ENCODE assay signal across 7 cellular contexts in the genomic region with DNA sequence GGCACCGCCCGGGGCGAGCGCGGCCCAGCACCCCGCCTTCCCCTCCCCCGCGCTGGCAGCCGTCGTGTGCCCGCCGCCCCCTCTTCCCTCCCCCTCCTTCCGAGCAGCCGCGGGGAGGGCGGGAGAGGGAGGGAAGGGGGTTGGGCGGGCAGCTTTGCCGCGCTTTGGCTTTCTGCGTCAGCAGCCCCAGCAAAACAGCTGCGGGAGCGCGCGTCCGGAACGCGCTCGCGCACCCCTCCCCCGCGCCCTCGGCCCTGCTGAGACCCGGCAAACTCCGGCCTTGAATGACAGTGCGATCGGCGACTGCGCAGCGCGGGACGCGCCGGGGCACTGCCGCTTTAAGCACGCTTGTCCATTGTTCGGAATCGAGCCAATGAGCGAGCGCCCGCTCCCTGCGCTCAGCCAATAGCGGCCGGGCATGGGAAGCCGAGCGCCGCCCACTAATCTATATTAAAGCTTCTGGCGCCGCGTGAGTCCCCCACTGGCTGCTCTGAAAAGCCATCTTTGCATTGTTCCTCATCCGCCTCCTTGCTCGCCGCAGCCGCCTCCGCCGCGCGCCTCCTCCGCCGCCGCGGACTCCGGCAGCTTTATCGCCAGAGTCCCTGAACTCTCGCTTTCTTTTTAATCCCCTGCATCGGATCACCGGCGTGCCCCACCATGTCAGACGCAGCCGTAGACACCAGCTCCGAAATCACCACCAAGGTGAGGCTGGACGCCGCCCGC. TPM values are rescaled to one million over a fixed set of nuclear protein-coding genes. Genes with fewer than 3 reads are reported as not detected.
DNase-seq lines count a peak whose midpoint lies in the region; ATAC-seq and TF ChIP-seq lines count a peak whose summit lies in the region.

A gene with protein sequence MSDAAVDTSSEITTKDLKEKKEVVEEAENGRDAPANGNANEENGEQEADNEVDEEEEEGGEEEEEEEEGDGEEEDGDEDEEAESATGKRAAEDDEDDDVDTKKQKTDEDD (plus strand): TSS at position 476 of the 723 bp plus-strand sequence. CDS start 182 bp downstream, at position 658.

- H3K4me1 ChIP-seq in hepatocyte (ENCODE audit: insufficient read depth): peaks cover 9% of the 10 kb centered on the region

- peak; percentile 98 to 99 for DNase-seq in NCI-H2081 (lab: John Stamatoyannopoulos, UW)
- DNase-seq in T1000 (lab: John Stamatoyannopoulos, UW): peak; percentile 98
- DNase-seq in astrocyte of the hippocampus (ENCODE audit: low read depth, low spot score): peak; percentile 100
- peak; percentile 100 for DNase-seq in hepatocyte (ENCODE audit: low spot score)
- peak; percentile 100 for DNase-seq in retina

- ATAC-seq in GM18508 (IDR thresholded peaks at IDR 0.05; ENCODE audit: insufficient read depth, unreplicated experiment) (peak; percentile 37), HG03025 (IDR thresholded peaks at IDR 0.05; ENCODE audit: low FRiP score, unreplicated experiment) (peak; percentile 41)

- peaks cover 44% of the 10 kb centered on the region for H4K20me1 ChIP-seq in hepatocyte (ENCODE audit: insufficient read depth, poor library complexity, severe bottlenecking)

- H3K9me2 ChIP-seq in hepatocyte (replicated peaks; ENCODE audit: insufficient read depth): no peaks in the 10 kb centered on the region

- peak within 1 kb of the TSS; percentile 58 for H2AFZ ChIP-seq in hepatocyte

- no peak for TF ChIP-seq CTCF in hepatocyte (IDR thresholded peaks at IDR 0.05; ENCODE audit: poor library complexity)

- no peaks in the 10 kb centered on the region for H3K9me3 ChIP-seq in hepatocyte (ENCODE audit: low read depth)

- H3K36me3 ChIP-seq in hepatocyte (replicated peaks; ENCODE audit: insufficient read depth, low read depth): no peaks in the 10 kb centered on the region

- H3K4me3 ChIP-seq in hepatocyte: peak within 1 kb of the TSS; percentile 81

- WGBS in hepatocyte (ENCODE audit: low lambda C conversion rate, missing lambda C conversion rate): 1% methylated on average over 53 of the region's 83 CpGs

- H3K4me2 ChIP-seq in hepatocyte: peak within 1 kb of the TSS; percentile 94

- no peaks in the 10 kb centered on the region for H3K27me3 ChIP-seq in hepatocyte

- H3K27ac ChIP-seq in hepatocyte: peak within 1 kb of the TSS; percentile 99

- peaks cover 53% of the 10 kb centered on the region for H3K79me2 ChIP-seq in hepatocyte

RNA-seq across cellular contexts. Expression of the gene that starts here (rescaled TPM):
- total RNA-seq in hepatocyte: 615 and 727 TPM in 2 replicates
- polyA plus RNA-seq in hepatocyte: 597 and 705 TPM in 2 replicates

Comparison
In these comparisons a context has a peak if more than half of its experiments do, and no peak if none do; other contexts are left out.
1. Peak in every context shown above with its lines: DNase-seq, ATAC-seq, H3K4me3 ChIP-seq and H3K27ac ChIP-seq.